28 cellular contexts compared by ENCODE assay signal in genomic region chr16:85724936-85725335, GRCh38.
"Had no signal": no experiment of that assay in that cellular context is flagged by ENCODE, and none has a peak within 500 bp of the region (broad histone marks: within the 10 kb centered on the region; RNA-seq: fewer than 3 reads in every experiment).

No MANE protein-coding gene starts in this region.

- H3K4me3 ChIP-seq: ascending aorta, cardiac muscle cell, colonic mucosa, gastrocnemius medialis, hepatocyte, left ventricle myocardium inferior, lung, ovary, skin epidermis, thoracic aorta had no signal

- H3K27ac ChIP-seq: ascending aorta, cardiac muscle cell, colonic mucosa, gastrocnemius medialis, hepatocyte, left ventricle myocardium inferior, neutrophil, ovary, skin epidermis, thoracic aorta had no signal

- DNase-seq: activated CD4-positive, alpha-beta memory T cell treated with anti-CD3 and anti-CD28 coated beads, Interleukin-2, amount 10 ng/mL, durations not matched to agents 7 days and 5 days; activated CD4-positive, alpha-beta T cell treated with anti-CD3 and anti-CD28 coated beads for 1 hour; activated CD4-positive, alpha-beta T cell treated with anti-CD3 and anti-CD28 coated beads, Interleukin-2, amount 10 ng/mL, durations not matched to agents 7 days and 5 days; activated CD8-positive, alpha-beta memory T cell treated with anti-CD3 and anti-CD28 coated beads, Interleukin-2, amount 50 U/mL, for 48 hours; activated gamma-delta T cell; activated naive CD4-positive, alpha-beta T cell treated with anti-CD3 and anti-CD28 coated beads, Interleukin-2, amount 10 ng/mL, durations not matched to agents 7 days and 5 days; activated naive CD8-positive, alpha-beta T cell treated with anti-CD3 and anti-CD28 coated beads, Interleukin-2, amount 10 ng/mL, durations not matched to agents 7 days and 5 days; activated T-cell treated with anti-CD3 and anti-CD28 coated beads, Interleukin-2, amount 50 U/mL, for 24 hours; cerebellar nuclear complex; colonic mucosa; effector memory CD4-positive, alpha-beta T cell; gastrocnemius medialis; glutamatergic neuron; islet precursor cell; left ventricle myocardium inferior; ovary; stimulated activated CD4-positive, alpha-beta T cell treated with anti-CD3 and anti-CD28 coated beads, Interleukin-12 subunit alpha, Interleukin-12 subunit beta, amount 100 ng/mL, for 4 hours; stimulated activated CD4-positive, alpha-beta T cell treated with anti-CD3 and anti-CD28 coated beads, Interleukin-4, amount 100 ng/mL, for 1 hour; trophoblast cell had no signal

- H3K4me1 ChIP-seq: ascending aorta, colonic mucosa, left ventricle myocardium inferior had no signal

- H2AFZ ChIP-seq: hepatocyte had no signal

- H3K27me3 ChIP-seq: ascending aorta, cardiac muscle cell, colonic mucosa, hepatocyte, neutrophil, ovary had no signal

- H3K36me3 ChIP-seq: ascending aorta, cardiac muscle cell, colonic mucosa, gastrocnemius medialis, left ventricle myocardium inferior, neutrophil, ovary, thoracic aorta had no signal

- H3K4me2 ChIP-seq: hepatocyte had no signal

- H3K9me3 ChIP-seq: ascending aorta, colonic mucosa, gastrocnemius medialis, left ventricle myocardium inferior, neutrophil, ovary, thoracic aorta had no signal

- ATAC-seq: gastrocnemius medialis, sciatic nerve, WTC11 had no signal
